19 cellular contexts compared by ENCODE assay signal in the genomic region with DNA sequence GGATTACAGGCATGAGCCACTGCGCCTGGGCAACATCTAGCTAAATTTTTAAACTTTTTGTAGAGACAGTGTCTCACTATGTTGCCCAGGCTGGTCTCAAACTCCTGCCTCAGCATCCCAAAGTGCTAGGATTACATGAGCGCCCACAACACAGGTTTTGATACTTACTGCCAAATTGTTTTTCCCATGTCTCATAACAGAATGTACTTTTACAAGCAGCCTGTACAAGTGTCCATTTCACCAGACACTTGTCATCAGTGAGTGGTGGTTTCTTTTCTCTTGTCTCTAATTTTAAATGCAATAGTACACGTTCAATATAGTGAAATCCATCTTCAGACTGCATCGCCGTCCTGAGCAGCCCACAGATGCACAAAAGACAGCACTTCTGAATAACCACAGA.
"Had no signal": no experiment of that assay in that cellular context is flagged by ENCODE, and none has a peak within 500 bp of the region (broad histone marks: within the 10 kb centered on the region; RNA-seq: fewer than 3 reads in every experiment).

No MANE protein-coding gene starts in this region.

- H3K27me3 ChIP-seq: breast epithelium, esophagus squamous epithelium, sigmoid colon had no signal

- H3K4me3 Mint-ChIP-seq: activated naive CD4-positive, alpha-beta T cell treated with anti-CD3 and anti-CD28 coated beads for 36 hours; activated naive CD8-positive, alpha-beta T cell treated with anti-CD3 and anti-CD28 coated beads, Interleukin-2, amount 10 ng/mL, durations not matched to agents 7 days and 5 days; endodermal cell; nephron; WTC11 had no signal

- H3K27ac Mint-ChIP-seq: activated naive CD4-positive, alpha-beta T cell treated with anti-CD3 and anti-CD28 coated beads for 36 hours; activated naive CD8-positive, alpha-beta T cell treated with anti-CD3 and anti-CD28 coated beads, Interleukin-2, amount 10 ng/mL, durations not matched to agents 7 days and 5 days; endodermal cell; nephron; WTC11 had no signal

- ATAC-seq: WTC11 had no signal

- H3K27ac ChIP-seq: breast epithelium, coronary artery, esophagus squamous epithelium, gastrocnemius medialis had no signal

- H3K36me3 ChIP-seq: breast epithelium, esophagus squamous epithelium, gastrocnemius medialis, sigmoid colon had no signal

- H3K4me1 ChIP-seq: breast epithelium, esophagus squamous epithelium, gastrocnemius medialis had no signal

- H3K9me3 ChIP-seq: breast epithelium, esophagus squamous epithelium, gastrocnemius medialis, sigmoid colon had no signal

- H3K4me1 Mint-ChIP-seq: endodermal cell, WTC11 had no signal

- H3K4me3 ChIP-seq: breast epithelium, coronary artery, esophagus squamous epithelium, gastrocnemius medialis, sigmoid colon had no signal

- H3K9me3 Mint-ChIP-seq: activated naive CD4-positive, alpha-beta T cell treated with anti-CD3 and anti-CD28 coated beads for 36 hours; endodermal cell; nephron; WTC11 had no signal

- H3K36me3 Mint-ChIP-seq: activated naive CD8-positive, alpha-beta T cell treated with anti-CD3 and anti-CD28 coated beads, Interleukin-2, amount 10 ng/mL, durations not matched to agents 7 days and 5 days; WTC11 had no signal

- DNase-seq: activated CD4-positive, alpha-beta T cell treated with anti-CD3 and anti-CD28 coated beads, Interleukin-2, amount 50 U/mL, for 48 hours; activated naive CD4-positive, alpha-beta T cell treated with anti-CD3 and anti-CD28 coated beads for 36 hours; activated naive CD8-positive, alpha-beta T cell treated with anti-CD3 and anti-CD28 coated beads, Interleukin-2, amount 10 ng/mL, durations not matched to agents 7 days and 5 days; amniotic stem cell; cerebellar nuclear complex; endodermal cell; esophagus squamous epithelium; gastrocnemius medialis; hypothalamus; nucleus accumbens; sigmoid colon; stimulated activated CD4-positive, alpha-beta T cell treated with anti-CD3 and anti-CD28 coated beads, Interleukin-2, amount 100 ng/mL, for 48 hours; stimulated activated CD8-positive, alpha-beta memory T cell treated with anti-CD3 and anti-CD28 coated beads, Interleukin-4, amount 100 ng/mL, for 48 hours; stimulated activated naive CD4-positive, alpha-beta T cell; T1000 had no signal
